ENCODE assay signal across 10 cellular contexts in the genomic region with DNA sequence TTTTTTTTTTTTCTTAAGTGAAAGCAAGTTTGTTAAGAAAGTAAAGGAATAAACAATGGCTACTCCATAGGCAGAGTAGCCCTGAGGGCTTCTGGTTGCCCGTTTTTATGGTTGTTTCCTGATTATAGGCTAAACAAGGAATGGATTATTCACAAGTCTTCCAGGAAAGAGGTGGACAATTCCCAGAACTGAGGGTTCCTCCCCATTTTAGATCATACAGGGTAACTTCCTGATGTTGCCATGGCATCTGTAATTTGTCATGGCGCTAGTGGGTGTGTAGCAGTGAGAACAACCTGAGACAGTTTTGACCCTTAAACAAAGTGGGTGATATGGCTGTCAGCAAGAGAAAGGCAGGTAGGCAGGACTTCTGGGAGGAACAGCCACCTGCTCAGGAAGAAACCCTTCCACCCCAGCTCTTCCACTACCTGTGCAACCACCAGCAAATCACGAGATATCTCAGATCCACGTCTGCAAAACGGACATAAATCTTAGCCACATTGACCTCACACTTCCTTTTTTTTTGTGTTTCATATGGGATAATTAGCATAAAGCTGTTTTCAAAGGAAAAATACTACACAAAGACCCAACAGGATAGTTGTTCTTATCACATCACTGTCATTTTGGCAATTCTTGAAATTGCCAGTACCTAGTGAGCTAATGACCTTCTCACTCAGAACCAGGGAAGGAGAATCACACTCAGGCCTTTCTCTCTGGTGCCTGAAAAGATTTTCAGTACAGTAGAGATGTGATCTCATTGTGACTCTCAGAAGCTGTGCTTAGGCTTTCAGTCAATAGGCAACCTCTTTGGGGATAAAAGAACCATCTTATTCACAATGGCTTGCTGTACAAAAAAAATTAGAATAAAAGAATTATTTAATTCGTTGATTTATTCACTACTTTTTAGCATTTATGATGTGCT.
DNase-seq lines count a peak whose midpoint lies in the region; ATAC-seq and TF ChIP-seq lines count a peak whose summit lies in the region.
"Had no signal": no experiment of that assay in that cellular context is flagged by ENCODE, and none has a peak within 500 bp of the region (broad histone marks: within the 10 kb centered on the region; RNA-seq: fewer than 3 reads in every experiment).

No MANE protein-coding gene starts in this region.

- H4K20me1 ChIP-seq in BLaER1 (no peaks in the 10 kb centered on the region), SU-DHL-6 (ENCODE audit: low read depth, low read length) (no peaks in the 10 kb centered on the region)

- TF ChIP-seq CTCF in SU-DHL-6 (IDR thresholded peaks at IDR 0.05; ENCODE audit: insufficient read depth, low read length, poor library complexity, severe bottlenecking), result no peak

- H2AFZ ChIP-seq in SU-DHL-6 (ENCODE audit: low read depth, low read length, severe bottlenecking), result peak overlapping the region; percentile 34

- H3K36me3 ChIP-seq in BLaER1, result no peaks in the 10 kb centered on the region
- H3K36me3 ChIP-seq in SU-DHL-6 (ENCODE audit: low read length), result no peaks in the 10 kb centered on the region

- H3K27me3 ChIP-seq in BLaER1 (no peaks in the 10 kb centered on the region), SU-DHL-6 (ENCODE audit: low read length) (no peaks in the 10 kb centered on the region)

- peaks cover 39% of the 10 kb centered on the region for H3K4me1 ChIP-seq in BLaER1

- H3K4me3 ChIP-seq in BLaER1, result no peak overlapping the region
- H3K4me3 ChIP-seq in SU-DHL-6 (ENCODE audit: insufficient read depth, low read length, poor library complexity, severe bottlenecking), result no peak overlapping the region

- peaks cover 36% of the 10 kb centered on the region for H3F3A ChIP-seq in SU-DHL-6 (ENCODE audit: insufficient read depth)

- no peaks in the 10 kb centered on the region for H3K9me3 ChIP-seq in BLaER1
- H3K9me3 ChIP-seq in SU-DHL-6 (ENCODE audit: insufficient read depth, low read length), result no peaks in the 10 kb centered on the region

- H3K9ac ChIP-seq in BLaER1, result no peak overlapping the region
- H3K9ac ChIP-seq in SU-DHL-6 (ENCODE audit: low read length), result peak overlapping the region; percentile 12; the same call in 1 of the 2 replicates

- no peak for DNase-seq in anterior cingulate cortex (lab: John Stamatoyannopoulos, UW)
- DNase-seq in NCI-H526 (lab: John Stamatoyannopoulos, UW), result no peak
- DNase-seq in DMS114 treated with DMSO at 0.1 percent for 48 hours (lab: John Stamatoyannopoulos, UW; ENCODE audit: unreplicated experiment), result no peak
- DNase-seq in glomerular visceral epithelial cell (ENCODE audit: extremely low spot score), result no peak
- DNase-seq: DMS153, left cardiac atrium had no signal

- H3K9me2 ChIP-seq in SU-DHL-6 (replicated peaks; ENCODE audit: insufficient read depth, low read length), result no peaks in the 10 kb centered on the region

- H3K79me2 ChIP-seq in SU-DHL-6 (ENCODE audit: insufficient read depth, low read length), result no peaks in the 10 kb centered on the region

- peak overlapping the region; percentile 71 for H3K4me2 ChIP-seq in BLaER1
- peak overlapping the region; percentile 69 for H3K4me2 ChIP-seq in SU-DHL-6 (ENCODE audit: low read depth, low read length, poor library complexity, severe bottlenecking)

- ATAC-seq in GM19025 (IDR thresholded peaks at IDR 0.05; ENCODE audit: low read depth, unreplicated experiment), result peak; percentile 20
- ATAC-seq in HG03039 (IDR thresholded peaks at IDR 0.05; ENCODE audit: unreplicated experiment), result peak; percentile 37
- ATAC-seq: left cardiac atrium had no signal

- no peak overlapping the region for H3K27ac ChIP-seq in BLaER1
- H3K27ac ChIP-seq in SU-DHL-6 (ENCODE audit: low read depth, low read length), result peak overlapping the region; percentile 92
